Comparison of ENCODE assay signal across 14 cellular contexts in the genomic region with DNA sequence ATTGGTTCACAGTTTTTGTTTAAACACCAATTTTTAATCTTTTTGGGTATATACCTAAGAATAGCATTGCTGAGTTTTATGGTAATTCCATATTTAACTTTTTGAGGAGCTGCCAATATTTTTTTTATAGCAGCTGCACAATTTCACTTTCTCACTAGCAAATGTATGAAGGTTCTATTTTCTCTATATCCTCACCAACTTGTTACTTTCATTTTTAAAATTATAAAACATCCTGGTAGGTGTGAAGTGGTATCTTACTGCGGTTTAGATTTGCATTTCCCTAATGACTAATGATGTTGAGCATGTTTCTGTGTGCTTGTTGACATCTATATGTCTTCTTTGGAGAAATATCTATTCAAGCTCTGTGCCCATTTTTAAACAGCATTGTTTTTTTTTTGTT.
DNase-seq lines count a peak whose midpoint lies in the region; ATAC-seq and TF ChIP-seq lines count a peak whose summit lies in the region.
"Had no signal": no experiment of that assay in that cellular context is flagged by ENCODE, and none has a peak within 500 bp of the region (broad histone marks: within the 10 kb centered on the region; RNA-seq: fewer than 3 reads in every experiment).

No MANE protein-coding gene starts in this region.

- no peak for TF ChIP-seq CTCF in GM12865 (IDR thresholded peaks at IDR 0.05; ENCODE audit: insufficient read depth, low read depth, low read length, missing control alignments)

- peak; percentile 60 for ATAC-seq in GM19468 (IDR thresholded peaks at IDR 0.05; ENCODE audit: extremely low read depth, unreplicated experiment)
- peak; percentile 88 for ATAC-seq in HG02938 (IDR thresholded peaks at IDR 0.05; ENCODE audit: unreplicated experiment)
- ATAC-seq in HG03460 (IDR thresholded peaks at IDR 0.05; ENCODE audit: unreplicated experiment), result peak; percentile 84
- ATAC-seq in left cardiac atrium, result no peak
- ATAC-seq in GM19023 (IDR thresholded peaks at IDR 0.05; ENCODE audit: unreplicated experiment), result no peak

- DNase-seq in GM12865 (ENCODE audit: low read depth), result peak; percentile 49
- DNase-seq in left cardiac atrium, result no peak
- no peak for DNase-seq in DMS114 treated with DMSO at 0.1 percent for 48 hours (lab: John Stamatoyannopoulos, UW; ENCODE audit: unreplicated experiment)
- DNase-seq in NCI-H2196 (lab: John Stamatoyannopoulos, UW; ENCODE audit: unreplicated experiment), result no peak
- DNase-seq: activated naive CD4-positive, alpha-beta T cell; foreskin fibroblast; H9; NCI-H446; nucleus accumbens; testis had no signal

- H3K4me3 ChIP-seq in GM12865 (ENCODE audit: low read depth, low read length), result no peak overlapping the region
- H3K4me3 ChIP-seq: testis had no signal

- intact Hi-C loops in left cardiac atrium (cut with DNase I), result no loop called here

Comparison
In these comparisons a context has a peak if more than half of its experiments do, and no peak if none do; other contexts are left out.
1. ATAC-seq: peak in GM19468 (single experiment), HG02938 (single experiment) and HG03460 (single experiment); none in left cardiac atrium (0 of 2) and GM19023 (single experiment).